8 cellular contexts compared by ENCODE assay signal in genomic region chr16:28984619-28985135, GRCh38. TPM values are rescaled to one million over a fixed set of nuclear protein-coding genes. Genes with fewer than 3 reads are reported as not detected.
A peak's percentile ranks its signal among the peaks of the same experiment; 100 is the strongest.
DNase-seq lines count a peak whose midpoint lies in the region; ATAC-seq lines count a peak whose summit lies in the region.

A gene with protein sequence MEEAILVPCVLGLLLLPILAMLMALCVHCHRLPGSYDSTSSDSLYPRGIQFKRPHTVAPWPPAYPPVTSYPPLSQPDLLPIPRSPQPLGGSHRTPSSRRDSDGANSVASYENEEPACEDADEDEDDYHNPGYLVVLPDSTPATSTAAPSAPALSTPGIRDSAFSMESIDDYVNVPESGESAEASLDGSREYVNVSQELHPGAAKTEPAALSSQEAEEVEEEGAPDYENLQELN (plus strand): TSS chr16:28985052. CDS start chr16:28985418, 366 bp downstream.

- ATAC-seq in left ventricle myocardium superior, result peak; percentile 40
- no peak for ATAC-seq in GM18858 (IDR thresholded peaks at IDR 0.05; ENCODE audit: unreplicated experiment)

- peaks cover 47% of the 10 kb centered on the region for H3K4me1 Mint-ChIP-seq in activated CD4-positive, alpha-beta T cell treated with anti-CD3 and anti-CD28 coated beads, Interleukin-2, amount 10 ng/mL, durations not matched to agents 7 days and 5 days

- no peaks in the 10 kb centered on the region for H3K27me3 Mint-ChIP-seq in activated CD4-positive, alpha-beta T cell treated with anti-CD3 and anti-CD28 coated beads, Interleukin-2, amount 10 ng/mL, durations not matched to agents 7 days and 5 days

- POLR2A ChIA-PET in activated CD4-positive, alpha-beta T cell treated with anti-CD3 and anti-CD28 coated beads, Interleukin-2, amount 10 ng/mL, durations not matched to agents 7 days and 5 days (lab: Charles Lee), result no interaction called here

- intact Hi-C loops in left ventricle myocardium superior (cut with micrococcal nuclease), result no loop called here

- DNase-seq in A172 (ENCODE audit: low spot score), result peak; percentile 95
- peak; percentile 24 to 39 for DNase-seq in Kasumi-1 (lab: John Stamatoyannopoulos, UW)
- peak; percentile 84 for DNase-seq in activated CD4-positive, alpha-beta T cell treated with anti-CD3 and anti-CD28 coated beads, Interleukin-2, amount 10 ng/mL, durations not matched to agents 7 days and 5 days
- DNase-seq in left ventricle myocardium superior, result peak; percentile 53
- peak; percentile 62 to 77 for DNase-seq in stimulated activated CD8-positive, alpha-beta memory T cell treated with anti-CD3 and anti-CD28 coated beads, Interleukin-7, amount 100 ng/mL, for 4 hours (ENCODE audit: low read depth in 2 of 2)
- DNase-seq in midbrain (lab: John Stamatoyannopoulos, UW), result no peak
- DNase-seq in NCI-H2107 (lab: John Stamatoyannopoulos, UW), result no peak

- peaks cover 83% of the 10 kb centered on the region for H3K36me3 Mint-ChIP-seq in activated CD4-positive, alpha-beta T cell treated with anti-CD3 and anti-CD28 coated beads, Interleukin-2, amount 10 ng/mL, durations not matched to agents 7 days and 5 days (ENCODE audit: low read depth)

- CTCF ChIA-PET in activated CD4-positive, alpha-beta T cell treated with anti-CD3 and anti-CD28 coated beads, Interleukin-2, amount 10 ng/mL, durations not matched to agents 7 days and 5 days (lab: Charles Lee), result interaction anchor here (1.0 to 1.3 kb wide), 2 partner anchors 10 to 40 kb away, joined by 4 read pairs; no protein-coding TSS in a partner anchor

- H3K9me3 Mint-ChIP-seq in activated CD4-positive, alpha-beta T cell treated with anti-CD3 and anti-CD28 coated beads, Interleukin-2, amount 10 ng/mL, durations not matched to agents 7 days and 5 days, result peaks cover 12% of the 10 kb centered on the region

- H3K27ac Mint-ChIP-seq in activated CD4-positive, alpha-beta T cell treated with anti-CD3 and anti-CD28 coated beads, Interleukin-2, amount 10 ng/mL, durations not matched to agents 7 days and 5 days, result peak within 1 kb of the TSS; percentile 97

- H3K4me3 Mint-ChIP-seq in activated CD4-positive, alpha-beta T cell treated with anti-CD3 and anti-CD28 coated beads, Interleukin-2, amount 10 ng/mL, durations not matched to agents 7 days and 5 days, result peak within 1 kb of the TSS; percentile 100

RNA-seq across cellular contexts. Expression of the gene that starts here (rescaled TPM):
- total RNA-seq in A172 (2014; rRNA removed; shearing (Covaris generic)), result 42.7 and 77.4 TPM in 2 replicates
- 100 to 1,000 TPM; 365 to 379 TPM for total RNA-seq in activated CD4-positive, alpha-beta T cell treated with anti-CD3 and anti-CD28 coated beads, Interleukin-2, amount 10 ng/mL, durations not matched to agents 7 days and 5 days
- total RNA-seq in left ventricle myocardium superior, result 1.6 TPM

Comparison
In these comparisons a context has a peak if more than half of its experiments do, and no peak if none do; other contexts are left out.
1. RNA of the gene that starts here (total RNA-seq): 365 to 379 TPM in activated CD4-positive, alpha-beta T cell treated with anti-CD3 and anti-CD28 coated beads, Interleukin-2, amount 10 ng/mL, durations not matched to agents 7 days and 5 days and 42.7 to 77.4 TPM in A172; 1.6 TPM in left ventricle myocardium superior (single experiment); every median in the first group is over 10 times any median in the second.
2. DNase-seq: peak in A172 (single experiment), Kasumi-1 (2 of 2), activated CD4-positive, alpha-beta T cell treated with anti-CD3 and anti-CD28 coated beads, Interleukin-2, amount 10 ng/mL, durations not matched to agents 7 days and 5 days (single experiment), left ventricle myocardium superior (single experiment) and stimulated activated CD8-positive, alpha-beta memory T cell treated with anti-CD3 and anti-CD28 coated beads, Interleukin-7, amount 100 ng/mL, for 4 hours (2 of 2); none in midbrain (single experiment) and NCI-H2107 (single experiment).